In the genomic region with DNA sequence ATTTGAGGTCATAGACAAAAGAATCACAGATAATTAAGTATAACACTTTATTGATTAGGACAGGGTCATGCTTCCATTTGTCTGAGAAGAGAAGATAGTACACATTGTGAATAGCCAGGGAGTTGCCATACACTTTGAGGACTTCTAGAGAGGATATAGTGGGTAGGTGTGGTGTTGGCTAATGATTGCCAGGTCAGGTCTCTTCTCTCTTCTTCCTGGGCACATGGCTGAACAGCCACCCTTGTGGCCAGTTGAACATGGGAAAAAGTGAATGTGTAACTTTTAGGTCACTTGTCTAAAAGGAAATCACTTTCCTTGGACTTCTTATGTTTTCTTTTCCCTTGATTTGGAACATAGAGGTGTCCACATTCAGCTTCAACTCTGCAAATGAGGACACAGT, we compare ENCODE assay signal across 23 cellular contexts.
"Had no signal": no experiment of that assay in that cellular context is flagged by ENCODE, and none has a peak within 500 bp of the region (broad histone marks: within the 10 kb centered on the region; RNA-seq: fewer than 3 reads in every experiment).

No MANE protein-coding gene starts in this region.

- H3K36me3 ChIP-seq: MG63, SJSA1 had no signal

- H3K27ac ChIP-seq: SJSA1, SK-N-MC had no signal

- H3K4me3 ChIP-seq: MG63, SJSA1, SK-N-MC had no signal

- H3K4me1 ChIP-seq: SJSA1 had no signal

- ATAC-seq: HepG2 had no signal

- DNase-seq: IMR-90, Karpas-422, KG1, MG63, NCI-H1092, NCI-H1436, NCI-H187, NCI-H2029, NCI-H2081 treated with DMSO at 0.1 percent for 48 hours, NCI-H2171, NCI-H226, NCI-H446, NCI-H510A, NCI-H524 treated with DMSO at 0.1 percent for 48 hours, NCI-H69, NCI-H774, Right ventricle myocardium superior, RPMI8226, SIG-M5, T-helper 1 cell had no signal

- H3K27me3 ChIP-seq: MG63, SJSA1 had no signal

- H3K9me3 ChIP-seq: MG63 had no signal
